Comparison of ENCODE assay signal across 25 cellular contexts in genomic region chr2:72949642-72950041, GRCh38. TPM values are rescaled to one million over a fixed set of nuclear protein-coding genes. Genes with fewer than 3 reads are reported as not detected.
DNase-seq lines count a peak whose midpoint lies in the region; ATAC-seq and TF ChIP-seq lines count a peak whose summit lies in the region.
"Had no signal": no experiment of that assay in that cellular context is flagged by ENCODE, and none has a peak within 500 bp of the region (broad histone marks: within the 10 kb centered on the region; RNA-seq: fewer than 3 reads in every experiment).

No MANE protein-coding gene starts in this region.

- CTCF ChIA-PET in HEK293 (lab: Yijun Ruan, JAX): interaction anchor here (0.6 to 0.7 kb wide), 2 partner anchors 10 to 32 kb away, joined by 4 read pairs; partner anchors contain the start of gene EMX1

- peak overlapping the region; percentile 74 for H3K18ac ChIP-seq in neuronal stem cell (ENCODE audit: low read length)

- WGBS in GM23248 (ENCODE audit: low coverage in 1 of 2, low lambda C conversion rate in 2 of 2, missing lambda C conversion rate in 2 of 2), 2 experiments: 48 to 61% methylated on average over 4 of the region's 4 CpGs
- WGBS in neuronal stem cell (ENCODE audit: extremely low coverage in 2 of 2, insufficient read length in 2 of 2, insufficient replicate concordance in 1 of 2), 2 donors: no CpG with 5 or more reads among the region's 4 CpGs

- no peaks in the 10 kb centered on the region for H3K9me2 ChIP-seq in GM23248 (ENCODE audit: insufficient read depth)

- peak overlapping the region; percentile 65 for H2BK15ac ChIP-seq in neuronal stem cell (ENCODE audit: low read length)

- in situ Hi-C loops in GM23248 (cut with MboI): no loop called here

- peak overlapping the region; percentile 64 for H2BK12ac ChIP-seq in neuronal stem cell (ENCODE audit: low read length)

- POLR2A ChIA-PET in HEK293 (lab: Yijun Ruan, JAX): interaction anchor here (0.9 kb wide), 1 partner anchor 10 kb away, joined by 3 read pairs; no protein-coding TSS in a partner anchor

- H2AK5ac ChIP-seq in neuronal stem cell (ENCODE audit: low read depth, low read length): peak overlapping the region; percentile 85

- no peaks in the 10 kb centered on the region for H3K27me3 ChIP-seq in GM23248 (replicated peaks; ENCODE audit: insufficient read depth)
- H3K27me3 ChIP-seq in dorsolateral prefrontal cortex: no peaks in the 10 kb centered on the region
- H3K27me3 ChIP-seq in neuronal stem cell (ENCODE audit: control insufficient read depth in 3 of 3, insufficient read depth in 3 of 3, low read depth in 1 of 3, low read length in 3 of 3): peaks cover 0 to 19% (median 0%) of the 10 kb centered on the region in 3 experiments
- H3K27me3 ChIP-seq: SJSA1 had no signal

- no peaks in the 10 kb centered on the region for H3F3A ChIP-seq in GM23248 (ENCODE audit: insufficient read depth)

- no peaks in the 10 kb centered on the region for H3K36me3 ChIP-seq in GM23248 (ENCODE audit: low read depth)
- H3K36me3 ChIP-seq in HEK293 (ENCODE audit: control insufficient read depth in 2 of 2, insufficient read depth in 1 of 2, low read length in 2 of 2): no peaks in the 10 kb centered on the region
- no peaks in the 10 kb centered on the region for H3K36me3 ChIP-seq in neuronal stem cell (replicated peaks in 1 of 2; ENCODE audit: control insufficient read depth in 2 of 2, insufficient read depth in 2 of 2, low read length in 2 of 2)
- H3K36me3 ChIP-seq: SJSA1 had no signal

- H3K9me3 ChIP-seq in GM23248 (ENCODE audit: low read depth) (no peaks in the 10 kb centered on the region), HEK293 (ENCODE audit: control insufficient read depth, insufficient read depth, low read depth, low read length) (no peaks in the 10 kb centered on the region), neuronal stem cell (replicated peaks in 1 of 2; ENCODE audit: control insufficient read depth in 2 of 2, insufficient read depth in 1 of 2, low read depth in 1 of 2, low read length in 2 of 2) (no peaks in the 10 kb centered on the region)
- H3K9me3 ChIP-seq: A549, SJSA1 had no signal

- H3K4me2 ChIP-seq in GM23248 (ENCODE audit: unreplicated experiment) (no peak overlapping the region), neuronal stem cell (ENCODE audit: insufficient read depth, low read length, poor library complexity, severe bottlenecking) (no peak overlapping the region)
- H3K4me2 ChIP-seq: A549, PC-9 had no signal

- intact Hi-C loops in dorsolateral prefrontal cortex (cut with DNase I): no loop called here

- H3K23ac ChIP-seq in neuronal stem cell (ENCODE audit: low read depth, low read length, poor library complexity): no peak overlapping the region

- no peak overlapping the region for H2BK120ac ChIP-seq in neuronal stem cell (ENCODE audit: low read depth, low read length)

- H3K27ac ChIP-seq in GM23248: no peak overlapping the region
- H3K27ac ChIP-seq in HEK293 (ENCODE audit: extremely low read depth, low read depth, low read length): no peak overlapping the region
- peak overlapping the region in 34 of 59 donors; percentile 2 to 86 (median 57) for H3K27ac ChIP-seq in dorsolateral prefrontal cortex
- no peak overlapping the region for H3K27ac ChIP-seq in neuronal stem cell (replicated peaks; ENCODE audit: low read length)
- H3K27ac ChIP-seq: A549, HL-60, PC-9, SJSA1 had no signal

- H3K79me1 ChIP-seq in neuronal stem cell (ENCODE audit: low read depth, low read length): no peaks in the 10 kb centered on the region

- no peaks in the 10 kb centered on the region for H4K20me1 ChIP-seq in GM23248 (ENCODE audit: insufficient read depth)

- no peak overlapping the region for H2AFZ ChIP-seq in GM23248
- H2AFZ ChIP-seq in neuronal stem cell (ENCODE audit: low read length): no peak overlapping the region
- H2AFZ ChIP-seq: PC-9 had no signal

- no peaks in the 10 kb centered on the region for H3K79me2 ChIP-seq in GM23248 (ENCODE audit: insufficient read depth)

- H2BK5ac ChIP-seq in neuronal stem cell (ENCODE audit: low read length): no peak overlapping the region

- H3K9ac ChIP-seq in GM23248: no peak overlapping the region
- H3K9ac ChIP-seq in neuronal stem cell (ENCODE audit: low read depth, low read length, poor library complexity): no peak overlapping the region

- no peak overlapping the region for H4K91ac ChIP-seq in neuronal stem cell (ENCODE audit: low read depth, low read length, poor library complexity)

- peak; percentile 70 for DNase-seq in GM23248
- DNase-seq in dorsolateral prefrontal cortex: peak in 4 of 10 donors; percentile 40 to 79 (median 74)
- no peak for DNase-seq in neuronal stem cell (ENCODE audit: low spot score)
- no peak for DNase-seq in SKM-1 treated with dmso at 0.1 percent for 144 hours (lab: John Stamatoyannopoulos, UW; ENCODE audit: unreplicated experiment)
- DNase-seq: C1 segment of cervical spinal cord, COR-L47, H7, Karpas-422, NCI-H1092, NCI-H1417 treated with DMSO at 0.1 percent for 48 hours, NCI-H1694 treated with DMSO at 0.1 percent for 48 hours, NCI-H2081, NCI-H2227 treated with DMSO at 0.1 percent for 48 hours, NCI-H526 treated with DMSO at 0.1 percent for 48 hours, PC-9, Right ventricle myocardium superior, RPMI8226 had no signal

- H3K14ac ChIP-seq in neuronal stem cell (ENCODE audit: low read length): peak overlapping the region; percentile 4

- ATAC-seq in HG02981 (IDR thresholded peaks at IDR 0.05; ENCODE audit: unreplicated experiment) (no peak), GM18861 (IDR thresholded peaks at IDR 0.05; ENCODE audit: unreplicated experiment) (no peak)
- ATAC-seq: A549 had no signal

- H4K8ac ChIP-seq in neuronal stem cell (ENCODE audit: low read depth, low read length): no peak overlapping the region

- H3K4me1 ChIP-seq in GM23248 (ENCODE audit: insufficient read depth) (no peaks in the 10 kb centered on the region), HEK293 (ENCODE audit: control insufficient read depth, insufficient read depth, low read length) (no peaks in the 10 kb centered on the region), neuronal stem cell (ENCODE audit: control insufficient read depth in 2 of 2, insufficient read depth in 1 of 2, low read depth in 1 of 2, low read length in 2 of 2) (peaks cover 2 to 26% of the 10 kb centered on the region in 2 donors)
- H3K4me1 ChIP-seq: A549, SJSA1 had no signal

- TF ChIP-seq CTCF in HEK293 (tag by site-specific recombination; IDR thresholded peaks at IDR 0.05) (no peak), dorsolateral prefrontal cortex (IDR thresholded peaks at IDR 0.05 in 54 of 56, conservative IDR thresholded peaks at IDR 0.05 in 2 of 56; ENCODE audit: low read depth in 1 of 56, partially characterized antibody in 56 of 56) (no peak)

- H3K4me3 ChIP-seq in GM23248 (no peak overlapping the region), HEK293 (ENCODE audit: low read depth, low read length) (no peak overlapping the region), dorsolateral prefrontal cortex (no peak overlapping the region), neuronal stem cell (ENCODE audit: low read length in 2 of 2) (no peak overlapping the region)
- H3K4me3 ChIP-seq: A549, PC-9, SJSA1 had no signal

- peak overlapping the region; percentile 24 for H3K4ac ChIP-seq in neuronal stem cell (ENCODE audit: low read length)

TF ChIP-seq in HEK293, 187 proteins besides CTCF, POLR2A, EP300 and RAD21:
- TF ChIP-seq ZNF580 (tag by site-specific recombination; IDR thresholded peaks at IDR 0.05) (no peak), ZNF19 (tag by site-specific recombination; IDR thresholded peaks at IDR 0.05; ENCODE audit: low read depth) (no peak), ZNF585B (tag by site-specific recombination; IDR thresholded peaks at IDR 0.05) (no peak), ZFP69B (tag by site-specific recombination; IDR thresholded peaks at IDR 0.05) (no peak), EGR2 (tag by site-specific recombination; IDR thresholded peaks at IDR 0.05; ENCODE audit: low read depth) (peak; percentile 41; the same call in 1 of the 2 replicates), ZNF600 (tag by site-specific recombination; IDR thresholded peaks at IDR 0.05) (no peak), HOXC10 (CRISPR knock-in tag; IDR thresholded peaks at IDR 0.05) (no peak), ZNF747 (tag by site-specific recombination; IDR thresholded peaks at IDR 0.05) (no peak), ZIC2 (tag by site-specific recombination; IDR thresholded peaks at IDR 0.05) (peak; percentile 52), ZNF354C (tag by site-specific recombination; IDR thresholded peaks at IDR 0.05; ENCODE audit: borderline replicate concordance, low read depth) (no peak), ZFHX2 (tag by site-specific recombination; conservative IDR thresholded peaks at IDR 0.05) (0 out of 2 replicates have a peak, but pooled peaks have one; percentile 20), ZNF501 (tag by site-specific recombination; IDR thresholded peaks at IDR 0.05) (no peak), ZNF610 (tag by site-specific recombination; IDR thresholded peaks at IDR 0.05; ENCODE audit: borderline replicate concordance) (no peak)

RNA-seq across cellular contexts. Expression of gene EMX1, which starts 32.3 kb away (rescaled TPM):
- total RNA-seq in GM23248 (2014; rRNA removed; shearing (Covaris generic)): not detected in 2 replicates
- not detected in 2 replicates for polyA plus RNA-seq in GM23248 (2016; fragmentation: Nextera tagmentation; extraction: Ambion mirVana)
- total RNA-seq in dorsolateral prefrontal cortex: 10 to 100 TPM; 10.4 to 59.2 (median 36.8) TPM
- 29.5 TPM for polyA plus RNA-seq in neuronal stem cell (2013, experiment 1 of 2)
- polyA plus RNA-seq in neuronal stem cell (2013, experiment 2 of 2): 28.8 TPM
- total RNA-seq: CD4-positive, alpha-beta memory T cell; NCI-H460; PC-9; Right ventricle myocardium superior; SJSA1 had no signal
- polyA plus RNA-seq: CD4-positive, alpha-beta memory T cell had no signal

Comparison
In these comparisons a context has a peak if more than half of its experiments do, and no peak if none do; other contexts are left out.
1. H3K27ac ChIP-seq: peak in dorsolateral prefrontal cortex (34 of 59); none in GM23248 (single experiment), HEK293 (single experiment) and neuronal stem cell (single experiment).
2. RNA of gene EMX1, which starts 32.3 kb away (total RNA-seq): 10.4 to 59.2 TPM in dorsolateral prefrontal cortex; not detected in GM23248; every median in the first group is over 10 times any median in the second.